In genomic region chr4:180134116-180134866, GRCh38 we compare ENCODE assay signal across 1 cellular context.
TF ChIP-seq lines count a peak whose summit lies in the region.

No MANE protein-coding gene starts in this region.

TF ChIP-seq in HEK293, 187 proteins besides CTCF, POLR2A, EP300 and RAD21 (continued from another document):
- TF ChIP-seq PRDM10 (tag by site-specific recombination; IDR thresholded peaks at IDR 0.05) (no peak), ZIC2 (tag by site-specific recombination; IDR thresholded peaks at IDR 0.05) (peak; percentile 68), ZNF10 (tag by site-specific recombination; IDR thresholded peaks at IDR 0.05) (no peak), ZNF248 (tag by site-specific recombination; IDR thresholded peaks at IDR 0.05) (no peak), ZNF544 (tag by site-specific recombination; IDR thresholded peaks at IDR 0.05) (no peak), HOXA7 (CRISPR knock-in tag; IDR thresholded peaks at IDR 0.05; ENCODE audit: borderline replicate concordance) (no peak), TCF7L2 (IDR thresholded peaks at IDR 0.05; ENCODE audit: borderline replicate concordance, low read depth, low read length) (no peak), SP3 (tag by site-specific recombination; IDR thresholded peaks at IDR 0.05) (no peak), ZNF354C (tag by site-specific recombination; IDR thresholded peaks at IDR 0.05; ENCODE audit: borderline replicate concordance, low read depth) (no peak), ZNF488 (tag by site-specific recombination; IDR thresholded peaks at IDR 0.05) (no peak), HOXD13 (CRISPR knock-in tag; IDR thresholded peaks at IDR 0.05; ENCODE audit: borderline replicate concordance) (no peak), SP2 (tag by site-specific recombination; IDR thresholded peaks at IDR 0.05) (no peak), PRDM6 (tag by site-specific recombination; IDR thresholded peaks at IDR 0.05) (no peak), PRDM1 (tag by site-specific recombination; IDR thresholded peaks at IDR 0.05) (0 out of 2 replicates have a peak, but pooled peaks have one; percentile 31), ZNF114 (tag by site-specific recombination; IDR thresholded peaks at IDR 0.05) (no peak), ZNF19 (tag by site-specific recombination; IDR thresholded peaks at IDR 0.05; ENCODE audit: low read depth) (no peak), ZBTB7A (tag by site-specific recombination; IDR thresholded peaks at IDR 0.05; ENCODE audit: low read depth) (no peak), ZNF138 (tag by site-specific recombination; IDR thresholded peaks at IDR 0.05; ENCODE audit: borderline replicate concordance) (no peak), ZNF621 (tag by site-specific recombination; IDR thresholded peaks at IDR 0.05) (no peak), ZNF394 (tag by site-specific recombination; IDR thresholded peaks at IDR 0.05; ENCODE audit: borderline replicate concordance) (no peak), SETDB1 (IDR thresholded peaks at IDR 0.05; ENCODE audit: insufficient read length, low read length) (no peak), KLF9 (tag by site-specific recombination; IDR thresholded peaks at IDR 0.05; ENCODE audit: low read depth) (no peak), SCRT1 (tag by site-specific recombination; IDR thresholded peaks at IDR 0.05; ENCODE audit: borderline replicate concordance) (no peak), ZNF585B (tag by site-specific recombination; IDR thresholded peaks at IDR 0.05) (no peak), MYNN (tag by site-specific recombination; IDR thresholded peaks at IDR 0.05; ENCODE audit: borderline replicate concordance) (no peak)
